In the genomic region with DNA sequence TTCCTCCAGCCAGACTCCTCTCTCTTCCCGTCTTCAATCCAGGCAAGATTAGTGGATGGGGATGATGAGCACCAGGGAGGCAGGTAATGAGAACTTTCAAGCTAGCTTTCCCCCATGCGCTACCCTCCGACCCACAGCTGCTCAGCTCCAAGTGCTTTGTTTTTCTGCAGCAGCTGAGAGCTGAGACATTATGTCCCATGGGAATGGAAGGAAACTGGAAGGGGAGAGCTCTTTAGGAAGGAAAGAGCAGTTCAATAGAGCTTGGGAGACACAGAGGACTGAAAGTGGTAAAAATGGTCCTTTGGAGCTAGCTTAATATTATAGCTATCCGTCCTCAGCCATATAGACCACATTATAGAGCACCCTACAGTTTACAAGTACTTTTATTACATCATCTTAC, we compare ENCODE assay signal across 20 cellular contexts.
DNase-seq lines count a peak whose midpoint lies in the region; ATAC-seq lines count a peak whose summit lies in the region.
"Had no signal": no experiment of that assay in that cellular context is flagged by ENCODE, and none has a peak within 500 bp of the region (broad histone marks: within the 10 kb centered on the region; RNA-seq: fewer than 3 reads in every experiment).

No MANE protein-coding gene starts in this region.

- ATAC-seq in GM19395 (IDR thresholded peaks at IDR 0.05; ENCODE audit: unreplicated experiment) = no peak
- ATAC-seq: CD8-positive, alpha-beta T cell; GM12878; SK-N-SH treated with all-trans-retinoic acid at 6 μM for 48 hours; T-cell had no signal

- DNase-seq in NCI-H82 (lab: John Stamatoyannopoulos, UW) (peak; percentile 38), NCI-H82 treated with DMSO at 0.1 percent for 48 hours (lab: John Stamatoyannopoulos, UW; ENCODE audit: unreplicated experiment) (no peak), NCI-H524 (lab: John Stamatoyannopoulos, UW) (peak; percentile 5 to 54), fibroblast of peridontal ligament (ENCODE audit: extremely low read depth) (peak; percentile 44), iPS-NIHi11 (ENCODE audit: low spot score) (no peak)
- no peak for DNase-seq in stimulated activated CD4-positive, alpha-beta T cell treated with anti-CD3 and anti-CD28 coated beads, Interleukin-4, amount 100 ng/mL, for 1 hour
- no peak for DNase-seq in stimulated activated CD4-positive, alpha-beta T cell treated with anti-CD3 and anti-CD28 coated beads, Interleukin-4, amount 100 ng/mL, for 24 hours
- DNase-seq: CD8-positive, alpha-beta T cell; DND-41; GM23248; KBM-7; NCI-H1092 treated with DMSO at 0.1 percent for 48 hours; NCI-H1436 treated with DMSO at 0.1 percent for 48 hours; NCI-H2029 treated with DMSO at 0.1 percent for 48 hours; NCI-H345; Peyer's patch; T-cell had no signal

Comparison
In these comparisons a context has a peak if more than half of its experiments do, and no peak if none do; other contexts are left out.
1. DNase-seq: peak in NCI-H82 (single experiment), NCI-H524 (2 of 2) and fibroblast of peridontal ligament (single experiment); none in NCI-H82 treated with DMSO at 0.1 percent for 48 hours (single experiment), stimulated activated CD4-positive, alpha-beta T cell treated with anti-CD3 and anti-CD28 coated beads, Interleukin-4, amount 100 ng/mL, for 1 hour (single experiment), stimulated activated CD4-positive, alpha-beta T cell treated with anti-CD3 and anti-CD28 coated beads, Interleukin-4, amount 100 ng/mL, for 24 hours (single experiment) and iPS-NIHi11 (single experiment).